ENCODE assay signal across 17 cellular contexts in the genomic region with DNA sequence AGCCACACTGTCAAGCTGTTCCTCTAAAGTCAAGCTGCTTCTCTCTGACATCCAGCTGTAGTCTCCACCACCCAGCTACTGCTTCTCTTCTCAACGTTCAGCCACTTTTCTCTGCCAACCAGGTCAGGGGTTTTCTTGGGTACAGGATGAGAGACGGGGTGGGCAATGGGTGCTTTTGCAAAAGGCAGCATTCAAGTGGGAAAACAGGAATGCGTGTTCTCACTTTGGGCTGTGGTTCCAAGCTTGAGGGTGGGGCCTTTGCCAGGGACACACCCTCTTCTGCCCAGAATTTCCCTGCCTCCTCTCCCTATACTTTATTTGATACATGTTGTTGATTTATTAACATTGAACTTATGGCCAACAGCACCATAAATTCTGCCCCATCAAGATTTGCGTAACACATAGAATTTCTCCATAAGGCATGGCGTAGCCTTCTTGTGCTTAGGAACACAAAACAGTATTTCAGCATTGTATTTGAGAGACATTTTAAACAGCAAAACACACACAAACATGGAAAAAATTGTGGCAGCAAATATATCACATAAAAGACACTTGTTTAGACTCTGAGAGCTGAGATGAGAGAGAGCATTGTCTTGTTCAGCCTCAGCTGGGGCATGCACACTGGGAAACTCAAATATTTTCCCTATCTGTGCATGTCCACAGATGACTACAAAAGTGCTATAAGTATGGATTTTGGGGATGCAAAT.
DNase-seq lines count a peak whose midpoint lies in the region; ATAC-seq and TF ChIP-seq lines count a peak whose summit lies in the region.
"Had no signal": no experiment of that assay in that cellular context is flagged by ENCODE, and none has a peak within 500 bp of the region (broad histone marks: within the 10 kb centered on the region; RNA-seq: fewer than 3 reads in every experiment).

No MANE protein-coding gene starts in this region.

- intact Hi-C loops in dorsolateral prefrontal cortex (cut with DNase I) (loop anchor here in 1 of 2 donors (5.0 kb wide), 1 partner anchor 121 kb away; no protein-coding TSS in a partner anchor), A673 (cut with micrococcal nuclease; ENCODE audit: unreplicated experiment) (no loop called here)

- no peaks in the 10 kb centered on the region for H4K20me1 ChIP-seq in GM23338 (replicated peaks; ENCODE audit: insufficient read depth)
- H4K20me1 ChIP-seq: BLaER1 had no signal

- no peak overlapping the region for H3K4me2 ChIP-seq in GM23338
- H3K4me2 ChIP-seq: BLaER1, PC-9 had no signal

- H3K4me3 ChIP-seq in GM23338: no peak overlapping the region
- peak overlapping the region in 30 of 59 donors; percentile 3 to 46 (median 24) for H3K4me3 ChIP-seq in dorsolateral prefrontal cortex
- H3K4me3 ChIP-seq in A673 (ENCODE audit: low read depth, low read length, poor library complexity, severe bottlenecking): no peak overlapping the region
- H3K4me3 ChIP-seq: BLaER1, PC-9 had no signal

- no TSS peak for BruUV-seq in A673 (replicated peaks; lab: Mats Ljungman, UMichigan)

- CTCF ChIA-PET in A673 (lab: Charles Lee): no interaction called here

- H3F3A ChIP-seq in GM23338 (replicated peaks; ENCODE audit: low read depth): no peaks in the 10 kb centered on the region

- H3K9me2 ChIP-seq in GM23338 (ENCODE audit: insufficient read depth): no peaks in the 10 kb centered on the region

- no peak overlapping the region for H3K27ac ChIP-seq in GM23338 (ENCODE audit: low read depth)
- peak overlapping the region; percentile 24 to 95 (median 88) for H3K27ac ChIP-seq in dorsolateral prefrontal cortex
- H3K27ac ChIP-seq in layer of hippocampus (ENCODE audit: low read depth, low read length): peak overlapping the region; percentile 79
- H3K27ac ChIP-seq in substantia nigra (ENCODE audit: low read depth, low read length, poor library complexity, severe bottlenecking): peak overlapping the region; percentile 94
- no peak overlapping the region for H3K27ac ChIP-seq in A673 (ENCODE audit: low read depth, low read length, poor library complexity, severe bottlenecking)
- H3K27ac ChIP-seq: BLaER1, PC-9 had no signal

- H3K9me3 ChIP-seq in A673 (ENCODE audit: low read depth, low read length, poor library complexity, severe bottlenecking): no peaks in the 10 kb centered on the region
- H3K9me3 ChIP-seq: BLaER1 had no signal

- H3K27me3 ChIP-seq in GM23338 (ENCODE audit: insufficient read depth) (no peaks in the 10 kb centered on the region), dorsolateral prefrontal cortex (no peaks in the 10 kb centered on the region), layer of hippocampus (ENCODE audit: control insufficient read depth, insufficient read depth, low read length) (no peaks in the 10 kb centered on the region), A673 (replicated peaks; ENCODE audit: insufficient read depth, low read depth, low read length, poor library complexity) (no peaks in the 10 kb centered on the region)
- H3K27me3 ChIP-seq: BLaER1 had no signal

- H3K9me3 Mint-ChIP-seq in GM23338: no peaks in the 10 kb centered on the region

- POLR2A ChIA-PET in A673 (lab: Charles Lee; ENCODE audit: low non-redundant PET): no interaction called here

- H3K27ac Mint-ChIP-seq in GM23338: no peak overlapping the region
- H3K27ac Mint-ChIP-seq: CD8-positive, alpha-beta T cell; H9 had no signal

- H3K4me3 Mint-ChIP-seq in GM23338: no peak overlapping the region
- H3K4me3 Mint-ChIP-seq: CD8-positive, alpha-beta T cell; H9 had no signal

- no peaks in the 10 kb centered on the region for H3K36me3 Mint-ChIP-seq in GM23338 (ENCODE audit: low read depth)
- H3K36me3 Mint-ChIP-seq: CD8-positive, alpha-beta T cell had no signal

- TF ChIP-seq CTCF in GM23338 (conservative IDR thresholded peaks at IDR 0.05; ENCODE audit: low read depth in 2 of 2) (no peak), dorsolateral prefrontal cortex (IDR thresholded peaks at IDR 0.05 in 54 of 56, conservative IDR thresholded peaks at IDR 0.05 in 2 of 56; ENCODE audit: low read depth in 1 of 56, partially characterized antibody in 56 of 56) (peak in 4 of 56 donors; percentile 4 to 20 (median 10)), A673 (conservative IDR thresholded peaks at IDR 0.05; ENCODE audit: low read depth, low read length) (no peak)

- peak overlapping the region; percentile 3; the same call in 1 of the 2 replicates for H2AFZ ChIP-seq in GM23338
- H2AFZ ChIP-seq: PC-9 had no signal

- H3K27me3 Mint-ChIP-seq in GM23338 (ENCODE audit: insufficient read depth, low read depth, poor library complexity): no peaks in the 10 kb centered on the region

- DNase-seq in GM23338 (ENCODE audit: low spot score): no peak
- DNase-seq in dorsolateral prefrontal cortex: peak in 2 of 10 donors; percentile 39 to 46
- DNase-seq in substantia nigra (lab: John Stamatoyannopoulos, UW): peak in 33 of 49 donors; percentile 1 to 70 (median 17)
- no peak for DNase-seq in effector CD8-positive, alpha-beta T cell (lab: John Stamatoyannopoulos, UW)
- DNase-seq in A673 (ENCODE audit: low spot score): no peak
- no peak for DNase-seq in NCI-H187 treated with DMSO at 0.1 percent for 48 hours (lab: John Stamatoyannopoulos, UW)
- no peak for DNase-seq in activated CD8-positive, alpha-beta memory T cell treated with anti-CD3 and anti-CD28 coated beads for 24 hours
- DNase-seq: CD8-positive, alpha-beta T cell; H9; IMR-90; NCI-H1436; NCI-H2029 treated with DMSO at 0.1 percent for 48 hours; NCI-H2171; NCI-H526; PC-9 had no signal

- no peaks in the 10 kb centered on the region for H3K4me1 Mint-ChIP-seq in GM23338
- H3K4me1 Mint-ChIP-seq: H9 had no signal

- no peaks in the 10 kb centered on the region for H3K4me1 ChIP-seq in GM23338 (ENCODE audit: insufficient read depth)
- H3K4me1 ChIP-seq in A673 (ENCODE audit: insufficient read depth, low read length, poor library complexity, severe bottlenecking): no peaks in the 10 kb centered on the region
- H3K4me1 ChIP-seq: BLaER1 had no signal

- H3K36me3 ChIP-seq in GM23338 (ENCODE audit: insufficient read depth) (no peaks in the 10 kb centered on the region), A673 (ENCODE audit: insufficient read depth, low read length, poor library complexity, severe bottlenecking) (no peaks in the 10 kb centered on the region)
- H3K36me3 ChIP-seq: BLaER1 had no signal

- no peak for ATAC-seq in GM23338
- ATAC-seq: CD8-positive, alpha-beta T cell had no signal

- no peaks in the 10 kb centered on the region for H3K79me2 ChIP-seq in GM23338 (replicated peaks; ENCODE audit: insufficient read depth)

TF ChIP-seq in GM23338, 12 proteins besides CTCF, POLR2A, EP300 and RAD21 (continues in another document):
- no peak for TF ChIP-seq EZH2 (IDR thresholded peaks at IDR 0.05; ENCODE audit: low read depth, unreplicated experiment)
- TF ChIP-seq ZNF331 (CRISPR knock-in tag; IDR thresholded peaks at IDR 0.05; ENCODE audit: low read depth): no peak
- TF ChIP-seq, protein P1, sequence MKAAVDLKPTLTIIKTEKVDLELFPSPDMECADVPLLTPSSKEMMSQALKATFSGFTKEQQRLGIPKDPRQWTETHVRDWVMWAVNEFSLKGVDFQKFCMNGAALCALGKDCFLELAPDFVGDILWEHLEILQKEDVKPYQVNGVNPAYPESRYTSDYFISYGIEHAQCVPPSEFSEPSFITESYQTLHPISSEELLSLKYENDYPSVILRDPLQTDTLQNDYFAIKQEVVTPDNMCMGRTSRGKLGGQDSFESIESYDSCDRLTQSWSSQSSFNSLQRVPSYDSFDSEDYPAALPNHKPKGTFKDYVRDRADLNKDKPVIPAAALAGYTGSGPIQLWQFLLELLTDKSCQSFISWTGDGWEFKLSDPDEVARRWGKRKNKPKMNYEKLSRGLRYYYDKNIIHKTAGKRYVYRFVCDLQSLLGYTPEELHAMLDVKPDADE (IDR thresholded peaks at IDR 0.05): no peak
- no peak for TF ChIP-seq EZH2phosphoT487 (IDR thresholded peaks at IDR 0.05; ENCODE audit: unreplicated experiment)
- TF ChIP-seq JUNB (IDR thresholded peaks at IDR 0.05; ENCODE audit: unreplicated experiment): no peak

Comparison
In these comparisons a context has a peak if more than half of its experiments do, and no peak if none do; other contexts are left out.
1. DNase-seq: peak in substantia nigra (33 of 49); none in GM23338 (single experiment), effector CD8-positive, alpha-beta T cell (single experiment), A673 (single experiment), NCI-H187 treated with DMSO at 0.1 percent for 48 hours (single experiment) and activated CD8-positive, alpha-beta memory T cell treated with anti-CD3 and anti-CD28 coated beads for 24 hours (single experiment).
2. H3K27ac ChIP-seq: peak in dorsolateral prefrontal cortex (59 of 59), layer of hippocampus (single experiment) and substantia nigra (single experiment); none in GM23338 (single experiment) and A673 (single experiment).
3. H3K4me3 ChIP-seq: peak in dorsolateral prefrontal cortex (30 of 59); none in GM23338 (single experiment) and A673 (single experiment).